In genomic region chr16:67546091-67546501, GRCh38 we compare ENCODE assay signal across 14 cellular contexts. TPM values are rescaled to one million over a fixed set of nuclear protein-coding genes. Genes with fewer than 3 reads are reported as not detected.
DNase-seq lines count a peak whose midpoint lies in the region; ATAC-seq and TF ChIP-seq lines count a peak whose summit lies in the region.
"Had no signal": no experiment of that assay in that cellular context is flagged by ENCODE, and none has a peak within 500 bp of the region (broad histone marks: within the 10 kb centered on the region; RNA-seq: fewer than 3 reads in every experiment).

No MANE protein-coding gene starts in this region.

- H3K4me3 ChIP-seq in Loucy (ENCODE audit: low read length, poor library complexity, severe bottlenecking): no peak overlapping the region
- H3K4me3 ChIP-seq in CD8-positive, alpha-beta T cell (ENCODE audit: low read depth, low read length): no peak overlapping the region
- no peak overlapping the region for H3K4me3 ChIP-seq in trophoblast cell (ENCODE audit: low read depth, low read length)
- H3K4me3 ChIP-seq: PC-9 had no signal

- no peak overlapping the region for H2AFZ ChIP-seq in Loucy (ENCODE audit: low read length)
- no peak overlapping the region for H2AFZ ChIP-seq in trophoblast cell (ENCODE audit: insufficient read depth, low read length, poor library complexity)
- H2AFZ ChIP-seq: PC-9 had no signal

- no peak overlapping the region for H4K8ac ChIP-seq in trophoblast cell (ENCODE audit: low read depth, low read length)

- no peak overlapping the region for H4K91ac ChIP-seq in trophoblast cell (ENCODE audit: low read depth, low read length)

- peaks cover 4% of the 10 kb centered on the region; the same call in 1 of the 2 replicates for H3K36me3 ChIP-seq in Loucy (ENCODE audit: insufficient read depth, low read length)
- H3K36me3 ChIP-seq in CD8-positive, alpha-beta T cell (ENCODE audit: insufficient read depth, low read length): no peaks in the 10 kb centered on the region
- H3K36me3 ChIP-seq in trophoblast cell (ENCODE audit: control insufficient read depth in 1 of 2, insufficient read depth in 2 of 2, low read length in 2 of 2): peaks cover 76 to 77% of the 10 kb centered on the region in 2 experiments

- no peak overlapping the region for H3K23ac ChIP-seq in trophoblast cell (ENCODE audit: low read length)

- DNase-seq in CD14-positive monocyte (ENCODE audit: low spot score) (no peak), osteocyte (ENCODE audit: extremely low spot score, unreplicated experiment) (no peak), cerebellar nuclear complex (lab: John Stamatoyannopoulos, UW) (no peak), trophoblast cell (no peak)
- DNase-seq in CD8-positive, alpha-beta T cell: no peak
- DNase-seq: amniotic stem cell; endodermal cell; NCI-H226; PC-9; stimulated activated CD4-positive, alpha-beta T cell treated with anti-CD3 and anti-CD28 coated beads, Interleukin-1b, Interleukin-23, amount 100 ng/mL, for 48 hours; T1000 had no signal

- H3K27me3 ChIP-seq in Loucy (ENCODE audit: insufficient read depth, low read length, poor library complexity, severe bottlenecking): no peaks in the 10 kb centered on the region
- no peaks in the 10 kb centered on the region for H3K27me3 ChIP-seq in CD8-positive, alpha-beta T cell (ENCODE audit: insufficient read depth, low read length)
- H3K27me3 ChIP-seq in trophoblast cell (ENCODE audit: insufficient read depth, low read length): no peaks in the 10 kb centered on the region

- H4K20me1 ChIP-seq in Loucy (ENCODE audit: insufficient read depth, low read length, poor library complexity, severe bottlenecking): peaks cover 5% of the 10 kb centered on the region

- H3F3A ChIP-seq in Loucy (ENCODE audit: low read depth): peaks cover 14% of the 10 kb centered on the region; the same call in 1 of the 2 replicates

- H3K9me3 ChIP-seq in Loucy (ENCODE audit: insufficient read depth, low read depth, low read length): no peaks in the 10 kb centered on the region
- H3K9me3 ChIP-seq in CD8-positive, alpha-beta T cell (ENCODE audit: low read length): no peaks in the 10 kb centered on the region
- peaks cover 2% of the 10 kb centered on the region for H3K9me3 ChIP-seq in trophoblast cell (ENCODE audit: insufficient read depth, low read depth, low read length)

- CTCF ChIA-PET in CD8-positive, alpha-beta T cell (lab: Charles Lee): interaction anchor here (1.3 to 12.5 kb wide), 12 partner anchors 9 to 127 kb away, joined by 3 to 271 read pairs (median 22); partner anchors contain the start of genes ACD, ATP6V0D1, C16orf86 and CARMIL2

- H3K4ac ChIP-seq in trophoblast cell (ENCODE audit: low read depth, low read length): no peak overlapping the region

- peaks cover 1 to 3% (median 3%) of the 10 kb centered on the region in 3 donors for H3K27me3 Mint-ChIP-seq in CD14-positive monocyte (ENCODE audit: low read depth in 3 of 3)
- H3K27me3 Mint-ChIP-seq in dendritic cell treated with granulocyte-macrophage colony-stimulating factor and Interleukin-4, amounts not matched to agents 40 ng/mL and 50 ng/mL, for 4 days: no peaks in the 10 kb centered on the region
- no peaks in the 10 kb centered on the region for H3K27me3 Mint-ChIP-seq in osteocyte (ENCODE audit: unreplicated experiment)
- H3K27me3 Mint-ChIP-seq in CD8-positive, alpha-beta T cell (ENCODE audit: low read depth): no peaks in the 10 kb centered on the region

- peak overlapping the region in 6 of 7 donors; percentile 50 to 90 (median 60) for H3K27ac Mint-ChIP-seq in CD14-positive monocyte
- peak overlapping the region; percentile 15 for H3K27ac Mint-ChIP-seq in dendritic cell treated with granulocyte-macrophage colony-stimulating factor and Interleukin-4, amounts not matched to agents 40 ng/mL and 50 ng/mL, for 4 days
- peak overlapping the region; percentile 1 for H3K27ac Mint-ChIP-seq in osteocyte (ENCODE audit: unreplicated experiment)
- no peak overlapping the region for H3K27ac Mint-ChIP-seq in CD8-positive, alpha-beta T cell
- H3K27ac Mint-ChIP-seq: endodermal cell had no signal

- no peak overlapping the region for H3K27ac ChIP-seq in CD8-positive, alpha-beta T cell (ENCODE audit: low read depth, low read length)
- no peak overlapping the region for H3K27ac ChIP-seq in trophoblast cell (ENCODE audit: low read depth, low read length)
- H3K27ac ChIP-seq: PC-9 had no signal

- no peak overlapping the region for H3K18ac ChIP-seq in trophoblast cell (ENCODE audit: low read length)

- H3K4me3 Mint-ChIP-seq in CD14-positive monocyte: no peak overlapping the region
- H3K4me3 Mint-ChIP-seq in dendritic cell treated with granulocyte-macrophage colony-stimulating factor and Interleukin-4, amounts not matched to agents 40 ng/mL and 50 ng/mL, for 4 days: no peak overlapping the region
- H3K4me3 Mint-ChIP-seq in osteocyte (ENCODE audit: unreplicated experiment): no peak overlapping the region
- no peak overlapping the region for H3K4me3 Mint-ChIP-seq in CD8-positive, alpha-beta T cell
- H3K4me3 Mint-ChIP-seq: endodermal cell had no signal

- H3K9ac ChIP-seq in Loucy (ENCODE audit: low read depth, low read length, poor library complexity, severe bottlenecking): peak overlapping the region; percentile 98
- no peak overlapping the region for H3K9ac ChIP-seq in trophoblast cell (ENCODE audit: low read length)

- intact Hi-C loops in CD14-positive monocyte (cut with micrococcal nuclease): loop anchor here (2.0 to 5.0 kb wide), 4 partner anchors 17 to 111 kb away; partner anchors contain the start of genes CARMIL2 (in 1 of the 2) and CTCF (in 1 of the 2)
- intact Hi-C loops in dendritic cell treated with granulocyte-macrophage colony-stimulating factor and Interleukin-4, amounts not matched to agents 40 ng/mL and 50 ng/mL, for 4 days (cut with micrococcal nuclease): no loop called here
- intact Hi-C loops in CD8-positive, alpha-beta T cell (cut with DNase I, micrococcal nuclease): no loop called here

- peak overlapping the region; percentile 99 for H3K4me2 ChIP-seq in Loucy (ENCODE audit: low read depth, low read length, poor library complexity, severe bottlenecking)
- H3K4me2 ChIP-seq in trophoblast cell (ENCODE audit: low read length): no peak overlapping the region
- H3K4me2 ChIP-seq: PC-9 had no signal

- H2BK120ac ChIP-seq in trophoblast cell (ENCODE audit: insufficient read depth, low read length, poor library complexity): no peak overlapping the region

- WGBS in trophoblast cell (ENCODE audit: extremely low coverage, insufficient coverage, insufficient read length): no CpG with 5 or more reads among the region's 7 CpGs

- no peaks in the 10 kb centered on the region for H3K9me3 Mint-ChIP-seq in CD14-positive monocyte
- H3K9me3 Mint-ChIP-seq in dendritic cell treated with granulocyte-macrophage colony-stimulating factor and Interleukin-4, amounts not matched to agents 40 ng/mL and 50 ng/mL, for 4 days: no peaks in the 10 kb centered on the region
- H3K9me3 Mint-ChIP-seq in osteocyte (ENCODE audit: unreplicated experiment): no peaks in the 10 kb centered on the region
- no peaks in the 10 kb centered on the region for H3K9me3 Mint-ChIP-seq in CD8-positive, alpha-beta T cell
- H3K9me3 Mint-ChIP-seq: endodermal cell had no signal

- H3K4me1 ChIP-seq in Loucy (ENCODE audit: insufficient read depth, low read length, poor library complexity, severe bottlenecking) (peaks cover 59% of the 10 kb centered on the region), trophoblast cell (ENCODE audit: control insufficient read depth in 1 of 2, insufficient read depth in 2 of 2, low read length in 2 of 2) (no peaks in the 10 kb centered on the region)
- peaks cover 43% of the 10 kb centered on the region for H3K4me1 ChIP-seq in CD8-positive, alpha-beta T cell (ENCODE audit: insufficient read depth, low read length)

- POLR2A ChIA-PET in CD8-positive, alpha-beta T cell (lab: Charles Lee): interaction anchor here (2.2 to 4.4 kb wide), 3 partner anchors 16 to 114 kb away, joined by 13 to 116 read pairs (median 52); partner anchors contain the start of genes ACD, CARMIL2, CTCF and PARD6A

- no peak for ATAC-seq in CD8-positive, alpha-beta T cell
- no peak for ATAC-seq in GM21723 (IDR thresholded peaks at IDR 0.05; ENCODE audit: unreplicated experiment)

- H3K79me2 ChIP-seq in Loucy (ENCODE audit: insufficient read depth, low read length) (peaks cover 30% of the 10 kb centered on the region), trophoblast cell (ENCODE audit: control insufficient read depth, insufficient read depth, low read length, poor library complexity) (no peaks in the 10 kb centered on the region)

- H2BK12ac ChIP-seq in trophoblast cell (ENCODE audit: low read length): no peak overlapping the region

- H2AK5ac ChIP-seq in trophoblast cell (ENCODE audit: low read length): no peak overlapping the region

- H3K4me1 Mint-ChIP-seq in CD14-positive monocyte: peaks cover 36% of the 10 kb centered on the region
- peaks cover 77% of the 10 kb centered on the region for H3K4me1 Mint-ChIP-seq in dendritic cell treated with granulocyte-macrophage colony-stimulating factor and Interleukin-4, amounts not matched to agents 40 ng/mL and 50 ng/mL, for 4 days (ENCODE audit: low read depth)
- peaks cover 17% of the 10 kb centered on the region for H3K4me1 Mint-ChIP-seq in osteocyte (ENCODE audit: unreplicated experiment)
- H3K4me1 Mint-ChIP-seq in CD8-positive, alpha-beta T cell (ENCODE audit: low read depth): peaks cover 51% of the 10 kb centered on the region
- H3K4me1 Mint-ChIP-seq: endodermal cell had no signal

- no peak overlapping the region for H3K14ac ChIP-seq in trophoblast cell (ENCODE audit: low read length)

- H3K36me3 Mint-ChIP-seq in CD14-positive monocyte: peaks cover 70 to 82% of the 10 kb centered on the region in 2 donors
- H3K36me3 Mint-ChIP-seq in dendritic cell treated with granulocyte-macrophage colony-stimulating factor and Interleukin-4, amounts not matched to agents 40 ng/mL and 50 ng/mL, for 4 days (ENCODE audit: low read depth): peaks cover 91% of the 10 kb centered on the region
- peaks cover 16% of the 10 kb centered on the region for H3K36me3 Mint-ChIP-seq in osteocyte (ENCODE audit: unreplicated experiment)
- H3K36me3 Mint-ChIP-seq in CD8-positive, alpha-beta T cell: peaks cover 24% of the 10 kb centered on the region

- no peak for TF ChIP-seq CTCF in CD14-positive monocyte (IDR thresholded peaks at IDR 0.05)
- TF ChIP-seq CTCF in Loucy (conservative IDR thresholded peaks at IDR 0.05; ENCODE audit: low read length): no peak
- TF ChIP-seq CTCF in osteocyte (IDR thresholded peaks at IDR 0.05): no peak
- no peak for TF ChIP-seq CTCF in CD8-positive, alpha-beta T cell (IDR thresholded peaks at IDR 0.05)

- no peak overlapping the region for H2BK5ac ChIP-seq in trophoblast cell (ENCODE audit: low read depth, low read length, poor library complexity)

- H4K12ac ChIP-seq in trophoblast cell (ENCODE audit: low read depth, low read length): no peak overlapping the region

- no peaks in the 10 kb centered on the region for H3K9me2 ChIP-seq in Loucy (replicated peaks; ENCODE audit: low read depth, low read length)

- no peaks in the 10 kb centered on the region for H3K79me1 ChIP-seq in trophoblast cell (ENCODE audit: low read length)

RNA-seq across cellular contexts. Expression of gene CTCF, which starts 16.2 kb away (rescaled TPM):
- 10 to 100 TPM in 1 of 2 donors, 1 to 10 TPM in 1; 8.4 to 17.7 TPM for polyA plus RNA-seq in CD14-positive monocyte
- total RNA-seq in osteocyte: 43.2 and 47.4 TPM in 2 replicates
- 10 to 100 TPM; 42.1 to 45.4 TPM for total RNA-seq in CD8-positive, alpha-beta T cell
- polyA plus RNA-seq in trophoblast cell (2013): 35.2 and 36.0 TPM in 2 replicates

RNA-seq across cellular contexts. Expression of gene RIPOR1, which starts 17.5 kb away (rescaled TPM):
- 10 to 100 TPM in 1 of 2 donors, 1 to 10 TPM in 1; 8.6 to 17.5 TPM for polyA plus RNA-seq in CD14-positive monocyte
- 75.0 and 77.0 TPM in 2 replicates for total RNA-seq in osteocyte
- total RNA-seq in CD8-positive, alpha-beta T cell: 10 to 100 TPM; 17.4 to 23.4 TPM
- 36.1 and 37.6 TPM in 2 replicates for polyA plus RNA-seq in trophoblast cell (2013)

Comparison
In these comparisons a context has a peak if more than half of its experiments do, and no peak if none do; other contexts are left out.
1. intact Hi-C loops: an anchor here in CD14-positive monocyte (2.0 to 5.0 kb wide); none called in dendritic cell treated with granulocyte-macrophage colony-stimulating factor and Interleukin-4, amounts not matched to agents 40 ng/mL and 50 ng/mL, for 4 days and CD8-positive, alpha-beta T cell.